Comparison of ENCODE assay signal across 1 cellular context in genomic region chr7:130957140-130957513, GRCh38.
TF ChIP-seq lines count a peak whose summit lies in the region.

No MANE protein-coding gene starts in this region.

TF ChIP-seq in GM23338, 12 proteins besides CTCF, POLR2A, EP300 and RAD21 (continued from another document):
- TF ChIP-seq, protein P1, sequence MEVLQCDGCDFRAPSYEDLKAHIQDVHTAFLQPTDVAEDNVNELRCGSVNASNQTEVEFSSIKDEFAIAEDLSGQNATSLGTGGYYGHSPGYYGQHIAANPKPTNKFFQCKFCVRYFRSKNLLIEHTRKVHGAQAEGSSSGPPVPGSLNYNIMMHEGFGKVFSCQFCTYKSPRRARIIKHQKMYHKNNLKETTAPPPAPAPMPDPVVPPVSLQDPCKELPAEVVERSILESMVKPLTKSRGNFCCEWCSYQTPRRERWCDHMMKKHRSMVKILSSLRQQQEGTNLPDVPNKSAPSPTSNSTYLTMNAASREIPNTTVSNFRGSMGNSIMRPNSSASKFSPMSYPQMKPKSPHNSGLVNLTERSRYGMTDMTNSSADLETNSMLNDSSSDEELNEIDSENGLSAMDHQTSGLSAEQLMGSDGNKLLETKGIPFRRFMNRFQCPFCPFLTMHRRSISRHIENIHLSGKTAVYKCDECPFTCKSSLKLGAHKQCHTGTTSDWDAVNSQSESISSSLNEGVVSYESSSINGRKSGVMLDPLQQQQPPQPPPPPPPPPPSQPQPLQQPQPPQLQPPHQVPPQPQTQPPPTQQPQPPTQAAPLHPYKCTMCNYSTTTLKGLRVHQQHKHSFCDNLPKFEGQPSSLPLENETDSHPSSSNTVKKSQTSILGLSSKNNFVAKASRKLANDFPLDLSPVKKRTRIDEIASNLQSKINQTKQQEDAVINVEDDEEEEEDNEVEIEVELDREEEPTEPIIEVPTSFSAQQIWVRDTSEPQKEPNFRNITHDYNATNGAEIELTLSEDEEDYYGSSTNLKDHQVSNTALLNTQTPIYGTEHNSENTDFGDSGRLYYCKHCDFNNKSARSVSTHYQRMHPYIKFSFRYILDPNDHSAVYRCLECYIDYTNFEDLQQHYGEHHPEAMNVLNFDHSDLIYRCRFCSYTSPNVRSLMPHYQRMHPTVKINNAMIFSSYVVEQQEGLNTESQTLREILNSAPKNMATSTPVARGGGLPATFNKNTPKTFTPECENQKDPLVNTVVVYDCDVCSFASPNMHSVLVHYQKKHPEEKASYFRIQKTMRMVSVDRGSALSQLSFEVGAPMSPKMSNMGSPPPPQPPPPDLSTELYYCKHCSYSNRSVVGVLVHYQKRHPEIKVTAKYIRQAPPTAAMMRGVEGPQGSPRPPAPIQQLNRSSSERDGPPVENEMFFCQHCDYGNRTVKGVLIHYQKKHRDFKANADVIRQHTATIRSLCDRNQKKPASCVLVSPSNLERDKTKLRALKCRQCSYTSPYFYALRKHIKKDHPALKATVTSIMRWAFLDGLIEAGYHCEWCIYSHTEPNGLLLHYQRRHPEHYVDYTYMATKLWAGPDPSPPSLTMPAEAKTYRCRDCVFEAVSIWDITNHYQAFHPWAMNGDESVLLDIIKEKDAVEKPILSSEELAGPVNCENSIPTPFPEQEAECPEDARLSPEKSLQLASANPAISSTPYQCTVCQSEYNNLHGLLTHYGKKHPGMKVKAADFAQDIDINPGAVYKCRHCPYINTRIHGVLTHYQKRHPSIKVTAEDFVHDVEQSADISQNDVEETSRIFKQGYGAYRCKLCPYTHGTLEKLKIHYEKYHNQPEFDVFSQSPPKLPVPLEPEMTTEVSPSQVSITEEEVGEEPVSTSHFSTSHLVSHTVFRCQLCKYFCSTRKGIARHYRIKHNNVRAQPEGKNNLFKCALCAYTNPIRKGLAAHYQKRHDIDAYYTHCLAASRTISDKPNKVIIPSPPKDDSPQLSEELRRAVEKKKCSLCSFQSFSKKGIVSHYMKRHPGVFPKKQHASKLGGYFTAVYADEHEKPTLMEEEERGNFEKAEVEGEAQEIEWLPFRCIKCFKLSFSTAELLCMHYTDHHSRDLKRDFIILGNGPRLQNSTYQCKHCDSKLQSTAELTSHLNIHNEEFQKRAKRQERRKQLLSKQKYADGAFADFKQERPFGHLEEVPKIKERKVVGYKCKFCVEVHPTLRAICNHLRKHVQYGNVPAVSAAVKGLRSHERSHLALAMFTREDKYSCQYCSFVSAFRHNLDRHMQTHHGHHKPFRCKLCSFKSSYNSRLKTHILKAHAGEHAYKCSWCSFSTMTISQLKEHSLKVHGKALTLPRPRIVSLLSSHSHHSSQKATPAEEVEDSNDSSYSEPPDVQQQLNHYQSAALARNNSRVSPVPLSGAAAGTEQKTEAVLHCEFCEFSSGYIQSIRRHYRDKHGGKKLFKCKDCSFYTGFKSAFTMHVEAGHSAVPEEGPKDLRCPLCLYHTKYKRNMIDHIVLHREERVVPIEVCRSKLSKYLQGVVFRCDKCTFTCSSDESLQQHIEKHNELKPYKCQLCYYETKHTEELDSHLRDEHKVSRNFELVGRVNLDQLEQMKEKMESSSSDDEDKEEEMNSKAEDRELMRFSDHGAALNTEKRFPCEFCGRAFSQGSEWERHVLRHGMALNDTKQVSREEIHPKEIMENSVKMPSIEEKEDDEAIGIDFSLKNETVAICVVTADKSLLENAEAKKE (CRISPR knock-in tag; IDR thresholded peaks at IDR 0.05): no peak
- TF ChIP-seq, protein P2, sequence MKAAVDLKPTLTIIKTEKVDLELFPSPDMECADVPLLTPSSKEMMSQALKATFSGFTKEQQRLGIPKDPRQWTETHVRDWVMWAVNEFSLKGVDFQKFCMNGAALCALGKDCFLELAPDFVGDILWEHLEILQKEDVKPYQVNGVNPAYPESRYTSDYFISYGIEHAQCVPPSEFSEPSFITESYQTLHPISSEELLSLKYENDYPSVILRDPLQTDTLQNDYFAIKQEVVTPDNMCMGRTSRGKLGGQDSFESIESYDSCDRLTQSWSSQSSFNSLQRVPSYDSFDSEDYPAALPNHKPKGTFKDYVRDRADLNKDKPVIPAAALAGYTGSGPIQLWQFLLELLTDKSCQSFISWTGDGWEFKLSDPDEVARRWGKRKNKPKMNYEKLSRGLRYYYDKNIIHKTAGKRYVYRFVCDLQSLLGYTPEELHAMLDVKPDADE (IDR thresholded peaks at IDR 0.05): no peak
